ENCODE assay signal across 9 cellular contexts in the genomic region with DNA sequence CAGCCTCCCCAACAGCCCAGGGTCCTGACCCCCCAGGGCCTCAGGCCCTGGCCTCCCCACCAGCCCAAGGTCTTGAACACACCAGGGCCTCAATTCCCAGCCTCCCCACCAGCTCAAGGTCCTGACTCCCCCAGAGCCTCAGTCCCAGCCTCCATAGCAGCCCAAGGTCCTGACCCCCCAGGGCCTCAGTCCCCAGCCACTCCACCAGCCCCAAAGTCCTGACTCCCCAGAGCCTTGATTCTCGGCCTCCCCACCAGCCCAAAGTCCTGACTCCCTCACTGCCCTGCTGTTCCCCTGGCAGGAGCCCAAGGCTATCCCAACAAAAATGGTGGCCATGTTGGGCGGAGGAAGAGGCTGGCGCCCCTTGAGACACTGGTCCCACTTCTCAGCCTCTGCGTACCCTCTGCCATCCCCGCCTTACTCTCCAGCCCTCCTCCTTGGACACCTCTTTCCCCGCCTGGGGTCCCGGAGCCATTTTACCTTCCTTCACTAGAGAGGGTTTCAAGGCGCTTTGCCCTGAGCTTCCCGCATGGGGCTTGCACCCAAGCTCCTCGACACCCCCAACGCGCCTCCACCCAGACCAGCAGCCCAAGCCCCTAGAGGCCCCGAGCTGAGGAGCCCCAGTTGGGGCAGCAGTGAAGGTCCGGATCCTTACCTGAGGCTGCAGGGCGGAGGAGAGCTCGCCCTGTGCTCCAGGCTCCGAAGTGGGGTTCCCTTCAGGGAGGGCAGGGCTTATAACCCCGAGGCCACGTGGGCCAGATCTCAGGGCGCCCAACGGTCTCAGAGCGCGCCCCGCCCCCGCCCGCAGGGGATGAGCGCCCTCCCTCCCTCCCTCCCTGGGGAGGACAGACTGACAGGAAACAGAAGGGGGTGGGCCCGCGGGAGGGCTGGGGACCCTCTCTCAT. TPM values are rescaled to one million over a fixed set of nuclear protein-coding genes. Genes with fewer than 3 reads are reported as not detected.
DNase-seq lines count a peak whose midpoint lies in the region; ATAC-seq and TF ChIP-seq lines count a peak whose summit lies in the region.
"Had no signal": no experiment of that assay in that cellular context is flagged by ENCODE, and none has a peak within 500 bp of the region (broad histone marks: within the 10 kb centered on the region; RNA-seq: fewer than 3 reads in every experiment).

No MANE protein-coding gene starts in this region.

- H3K4me3 Mint-ChIP-seq in stimulated activated memory B cell treated with anti-CD40 and anti-IgM and Interleukin-4, amounts not matched to agents 10 μg/mL and 1 μg/mL and 100 μg/mL, for 72 hours, result peak overlapping the region; percentile 98

- peak; percentile 81 for DNase-seq in SKM-1 treated with dmso at 0.1 percent for 144 hours (lab: John Stamatoyannopoulos, UW; ENCODE audit: unreplicated experiment)
- DNase-seq in activated naive CD4-positive, alpha-beta T cell treated with anti-CD3 and anti-CD28 coated beads, Interleukin-2, amount 50 U/mL, for 16 hours, result peak; percentile 92
- DNase-seq in mucosa of descending colon, result peak; percentile 79 to 95 (median 82)
- DNase-seq in HuH-7.5 (ENCODE audit: low spot score), result no peak
- no peak for DNase-seq in SHP77 (lab: John Stamatoyannopoulos, UW)
- DNase-seq in NCI-H1417 treated with DMSO at 0.1 percent for 48 hours (lab: John Stamatoyannopoulos, UW), result no peak

- peak overlapping the region; percentile 30 for H3K4me3 ChIP-seq in mucosa of descending colon

- peaks cover 74% of the 10 kb centered on the region for H3K4me1 Mint-ChIP-seq in stimulated activated memory B cell treated with anti-CD40 and anti-IgM and Interleukin-4, amounts not matched to agents 10 μg/mL and 1 μg/mL and 100 μg/mL, for 72 hours

- no peaks in the 10 kb centered on the region for H3K36me3 ChIP-seq in mucosa of descending colon (ENCODE audit: low read depth)

- ATAC-seq in GM21619 (IDR thresholded peaks at IDR 0.05; ENCODE audit: unreplicated experiment) (peak; percentile 13), mucosa of descending colon (peak; percentile 65)
- peak; percentile 53 for ATAC-seq in stimulated activated memory B cell treated with anti-CD40 and anti-IgM and Interleukin-4, amounts not matched to agents 10 μg/mL and 1 μg/mL and 100 μg/mL, for 72 hours

- H3K36me3 Mint-ChIP-seq in stimulated activated memory B cell treated with anti-CD40 and anti-IgM and Interleukin-4, amounts not matched to agents 10 μg/mL and 1 μg/mL and 100 μg/mL, for 72 hours, result peaks cover 30% of the 10 kb centered on the region

- H3K27ac Mint-ChIP-seq in stimulated activated memory B cell treated with anti-CD40 and anti-IgM and Interleukin-4, amounts not matched to agents 10 μg/mL and 1 μg/mL and 100 μg/mL, for 72 hours, result peak overlapping the region; percentile 100

- peaks cover 8% of the 10 kb centered on the region for H3K27me3 Mint-ChIP-seq in stimulated activated memory B cell treated with anti-CD40 and anti-IgM and Interleukin-4, amounts not matched to agents 10 μg/mL and 1 μg/mL and 100 μg/mL, for 72 hours

- H3K4me1 ChIP-seq in mucosa of descending colon (ENCODE audit: low read depth), result no peaks in the 10 kb centered on the region

- no peaks in the 10 kb centered on the region for H3K9me3 Mint-ChIP-seq in stimulated activated memory B cell treated with anti-CD40 and anti-IgM and Interleukin-4, amounts not matched to agents 10 μg/mL and 1 μg/mL and 100 μg/mL, for 72 hours

- no peaks in the 10 kb centered on the region for H3K9me3 ChIP-seq in mucosa of descending colon

- intact Hi-C loops in mucosa of descending colon (cut with DNase I, micrococcal nuclease), result no loop called here

- TF ChIP-seq CTCF in mucosa of descending colon (IDR thresholded peaks at IDR 0.05), result no peak

RNA-seq across cellular contexts. Expression of a gene that starts 3.5 kb away (rescaled TPM):
- 10 to 100 TPM in 1 of 3 donors, 1 to 10 TPM in 2; 5.3 to 27.7 (median 8.3) TPM for total RNA-seq in mucosa of descending colon

RNA-seq across cellular contexts. Expression of a gene that starts 19.9 kb away (rescaled TPM):
- 10 to 100 TPM; 57.9 to 79.5 (median 68.9) TPM for total RNA-seq in mucosa of descending colon

RNA-seq across cellular contexts. Expression of a gene that starts 51.3 kb away (rescaled TPM):
- total RNA-seq in mucosa of descending colon, result under 1 TPM in 1 of 3 donors, not detected in 2; 0.19 TPM
- total RNA-seq: M059J had no signal

Comparison
In these comparisons a context has a peak if more than half of its experiments do, and no peak if none do; other contexts are left out.
1. ATAC-seq: peak in every context shown above with its lines; median percentile 65 in mucosa of descending colon; 53 in stimulated activated memory B cell treated with anti-CD40 and anti-IgM and Interleukin-4, amounts not matched to agents 10 μg/mL and 1 μg/mL and 100 μg/mL, for 72 hours; 13 in GM21619.
2. DNase-seq: peak in SKM-1 treated with dmso at 0.1 percent for 144 hours (single experiment), activated naive CD4-positive, alpha-beta T cell treated with anti-CD3 and anti-CD28 coated beads, Interleukin-2, amount 50 U/mL, for 16 hours (single experiment) and mucosa of descending colon (3 of 3); none in HuH-7.5 (single experiment), SHP77 (0 of 2) and NCI-H1417 treated with DMSO at 0.1 percent for 48 hours (single experiment).